1 cellular context compared by ENCODE assay signal in the genomic region with DNA sequence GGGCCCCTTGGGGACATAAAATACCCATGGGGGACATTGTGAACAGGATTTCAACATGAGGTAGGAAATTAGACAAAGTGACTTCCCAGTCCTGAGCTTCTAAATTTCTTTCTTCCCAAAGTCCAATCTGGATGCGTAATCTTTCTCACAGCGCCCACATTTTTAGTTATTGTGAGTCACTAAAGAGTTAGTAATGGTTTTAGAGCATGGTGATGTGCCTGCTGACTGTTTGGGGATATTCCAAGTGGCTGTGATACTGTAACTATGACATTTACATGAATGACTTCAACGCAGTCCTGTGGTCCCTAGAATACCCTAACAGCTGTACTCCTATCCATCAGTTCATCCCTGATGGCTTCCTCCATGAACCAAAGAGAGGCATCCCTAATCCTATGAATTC.
TF ChIP-seq lines count a peak whose summit lies in the region.

No MANE protein-coding gene starts in this region.

TF ChIP-seq in IMR-90, 13 proteins besides CTCF, POLR2A, EP300 and RAD21 (continued from another document):
- TF ChIP-seq USF2 (IDR thresholded peaks at IDR 0.05; ENCODE audit: low read depth, low read length), result no peak
TF ChIP-seq in IMR-90: peak in this region for 0.
